In genomic region chr12:13142747-13143146, GRCh38 we compare ENCODE assay signal across 15 cellular contexts. TPM values are rescaled to one million over a fixed set of nuclear protein-coding genes. Genes with fewer than 3 reads are reported as not detected.
DNase-seq lines count a peak whose midpoint lies in the region; ATAC-seq and TF ChIP-seq lines count a peak whose summit lies in the region.
"Had no signal": no experiment of that assay in that cellular context is flagged by ENCODE, and none has a peak within 500 bp of the region (broad histone marks: within the 10 kb centered on the region; RNA-seq: fewer than 3 reads in every experiment).

No MANE protein-coding gene starts in this region.

- H3K27ac ChIP-seq in lower lobe of right lung: no peak overlapping the region
- H3K27ac ChIP-seq: GM23248 had no signal

- ATAC-seq in left cardiac atrium (peak in 1 of 2 donors; percentile 26), lower lobe of right lung (peak; percentile 28 to 35), GM19397 (IDR thresholded peaks at IDR 0.05; ENCODE audit: unreplicated experiment) (no peak), GM21576 (IDR thresholded peaks at IDR 0.05; ENCODE audit: unreplicated experiment) (no peak), GM19023 (IDR thresholded peaks at IDR 0.05; ENCODE audit: unreplicated experiment) (no peak)
- ATAC-seq: HCT116 had no signal

- H3K4me3 ChIP-seq in lower lobe of right lung: no peak overlapping the region
- H3K4me3 ChIP-seq: BLaER1 treated with 17β-estradiol and CSF1 and Interleukin-3, amounts not matched to agents 10 nM and 100 nM; GM23248 had no signal

- peak overlapping the region; percentile 10 for H3K4me3 Mint-ChIP-seq in endothelial cell (ENCODE audit: unreplicated experiment)
- H3K4me3 Mint-ChIP-seq: CD4-positive, alpha-beta T cell had no signal

- no peaks in the 10 kb centered on the region for H3K9me3 Mint-ChIP-seq in endothelial cell (ENCODE audit: unreplicated experiment)
- H3K9me3 Mint-ChIP-seq: CD4-positive, alpha-beta T cell had no signal

- intact Hi-C loops in left cardiac atrium (cut with DNase I) (no loop called here), lower lobe of right lung (cut with DNase I) (no loop called here)

- H3K9me3 ChIP-seq in lower lobe of right lung: no peaks in the 10 kb centered on the region

- H3K27ac Mint-ChIP-seq in endothelial cell (ENCODE audit: unreplicated experiment): peak overlapping the region; percentile 61

- H3K36me3 Mint-ChIP-seq in endothelial cell (ENCODE audit: low read depth, unreplicated experiment): no peaks in the 10 kb centered on the region

- DNase-seq in CD1c-positive myeloid dendritic cell (ENCODE audit: extremely low spot score) (peak; percentile 22), endothelial cell (ENCODE audit: low spot score) (no peak), left cardiac atrium (peak; percentile 34), lower lobe of right lung (no peak), NCI-H1436 (lab: John Stamatoyannopoulos, UW) (no peak)
- DNase-seq: ACHN; CD4-positive, alpha-beta T cell; DND-41; GDM1; GM23248 had no signal

- H3K4me1 Mint-ChIP-seq in endothelial cell (ENCODE audit: unreplicated experiment): peaks cover 43% of the 10 kb centered on the region

- no peaks in the 10 kb centered on the region for H3K36me3 ChIP-seq in lower lobe of right lung
- H3K36me3 ChIP-seq: BLaER1 treated with 17β-estradiol and CSF1 and Interleukin-3, amounts not matched to agents 10 nM and 100 nM had no signal

- H3K27me3 ChIP-seq in lower lobe of right lung (ENCODE audit: low read depth): no peaks in the 10 kb centered on the region
- H3K27me3 ChIP-seq: BLaER1 treated with 17β-estradiol and CSF1 and Interleukin-3, amounts not matched to agents 10 nM and 100 nM had no signal

- H3K4me1 ChIP-seq in lower lobe of right lung: peaks cover 41% of the 10 kb centered on the region

- peaks cover 5% of the 10 kb centered on the region for H3K27me3 Mint-ChIP-seq in endothelial cell (ENCODE audit: unreplicated experiment)
- H3K27me3 Mint-ChIP-seq: CD4-positive, alpha-beta T cell had no signal

- TF ChIP-seq CTCF in endothelial cell (IDR thresholded peaks at IDR 0.05; ENCODE audit: unreplicated experiment) (no peak), lower lobe of right lung (IDR thresholded peaks at IDR 0.05) (no peak)

RNA-seq across cellular contexts. Expression of gene GSG1, which starts 39.3 kb away (rescaled TPM):
- total RNA-seq in endothelial cell (ENCODE audit: unreplicated experiment) (0.46 TPM), left cardiac atrium (not detected), lower lobe of right lung (not detected)
- total RNA-seq: CD4-positive, alpha-beta T cell had no signal

RNA-seq across cellular contexts. Expression of gene EMP1, which starts 53.8 kb away (rescaled TPM):
- total RNA-seq in endothelial cell (ENCODE audit: unreplicated experiment): 273 TPM
- 100 to 1,000 TPM; 304 to 477 TPM for total RNA-seq in left cardiac atrium
- total RNA-seq in lower lobe of right lung: 195 TPM

Comparison
In these comparisons a context has a peak if more than half of its experiments do, and no peak if none do; other contexts are left out.
1. DNase-seq: peak in CD1c-positive myeloid dendritic cell (single experiment) and left cardiac atrium (single experiment); none in endothelial cell (single experiment), lower lobe of right lung (single experiment) and NCI-H1436 (single experiment).
2. ATAC-seq: peak in lower lobe of right lung (2 of 2); none in GM19397 (single experiment), GM21576 (single experiment) and GM19023 (single experiment).